ENCODE assay signal across 10 cellular contexts in genomic region chrX:55867254-55867653, GRCh38.
DNase-seq lines count a peak whose midpoint lies in the region; ATAC-seq, FAIRE-seq and TF ChIP-seq lines count a peak whose summit lies in the region.
"Had no signal": no experiment of that assay in that cellular context is flagged by ENCODE, and none has a peak within 500 bp of the region (broad histone marks: within the 10 kb centered on the region; RNA-seq: fewer than 3 reads in every experiment).

No MANE protein-coding gene starts in this region.

- H3K27ac ChIP-seq in ascending aorta: no peak overlapping the region
- no peak overlapping the region for H3K27ac ChIP-seq in esophagus squamous epithelium
- H3K27ac ChIP-seq: HL-60 had no signal

- no peak for TF ChIP-seq POLR2A in esophagus squamous epithelium (IDR thresholded peaks at IDR 0.05)

- 20 to 64% methylated on average over 1 of the region's 1 CpG for WGBS in esophagus squamous epithelium, 2 donors

- intact Hi-C loops in ascending aorta (cut with DNase I) (no loop called here), esophagus squamous epithelium (cut with DNase I) (no loop called here)

- H3K4me3 ChIP-seq in ascending aorta (no peak overlapping the region), esophagus squamous epithelium (no peak overlapping the region)

- DNase-seq in GM19239 (ENCODE audit: insufficient read length, low spot score): no peak
- peak; percentile 27 for DNase-seq in M059J (ENCODE audit: low read depth)
- DNase-seq in iris pigment epithelial cell (ENCODE audit: low read depth): peak; percentile 44
- DNase-seq in ascending aorta (ENCODE audit: low spot score in 2 of 2): no peak
- DNase-seq in esophagus squamous epithelium (lab: John Stamatoyannopoulos, UW): no peak
- no peak for DNase-seq in NCI-H1694 (lab: John Stamatoyannopoulos, UW)
- DNase-seq in C1 segment of cervical spinal cord (lab: John Stamatoyannopoulos, UW): no peak
- DNase-seq: Right ventricle myocardium superior had no signal

- peak; percentile 96 for FAIRE-seq in GM19239 (lab: Jason Lieb, UNC)

- H3K27me3 ChIP-seq in ascending aorta (no peaks in the 10 kb centered on the region), esophagus squamous epithelium (no peaks in the 10 kb centered on the region)

- ATAC-seq in HG02798 (IDR thresholded peaks at IDR 0.05; ENCODE audit: poor library complexity, unreplicated experiment): peak; percentile 76

- H3K36me3 ChIP-seq in ascending aorta: no peaks in the 10 kb centered on the region
- no peaks in the 10 kb centered on the region for H3K36me3 ChIP-seq in esophagus squamous epithelium

- H3K9me3 ChIP-seq in ascending aorta: no peaks in the 10 kb centered on the region
- no peaks in the 10 kb centered on the region for H3K9me3 ChIP-seq in esophagus squamous epithelium

- H3K4me1 ChIP-seq in ascending aorta (no peaks in the 10 kb centered on the region), esophagus squamous epithelium (no peaks in the 10 kb centered on the region)

- TF ChIP-seq CTCF in ascending aorta (IDR thresholded peaks at IDR 0.05) (no peak), esophagus squamous epithelium (IDR thresholded peaks at IDR 0.05) (no peak)

Comparison
In these comparisons a context has a peak if more than half of its experiments do, and no peak if none do; other contexts are left out.
1. DNase-seq: peak in M059J (single experiment) and iris pigment epithelial cell (single experiment); none in GM19239 (single experiment), ascending aorta (0 of 2), esophagus squamous epithelium (single experiment), NCI-H1694 (single experiment) and C1 segment of cervical spinal cord (0 of 14).